In the genomic region with DNA sequence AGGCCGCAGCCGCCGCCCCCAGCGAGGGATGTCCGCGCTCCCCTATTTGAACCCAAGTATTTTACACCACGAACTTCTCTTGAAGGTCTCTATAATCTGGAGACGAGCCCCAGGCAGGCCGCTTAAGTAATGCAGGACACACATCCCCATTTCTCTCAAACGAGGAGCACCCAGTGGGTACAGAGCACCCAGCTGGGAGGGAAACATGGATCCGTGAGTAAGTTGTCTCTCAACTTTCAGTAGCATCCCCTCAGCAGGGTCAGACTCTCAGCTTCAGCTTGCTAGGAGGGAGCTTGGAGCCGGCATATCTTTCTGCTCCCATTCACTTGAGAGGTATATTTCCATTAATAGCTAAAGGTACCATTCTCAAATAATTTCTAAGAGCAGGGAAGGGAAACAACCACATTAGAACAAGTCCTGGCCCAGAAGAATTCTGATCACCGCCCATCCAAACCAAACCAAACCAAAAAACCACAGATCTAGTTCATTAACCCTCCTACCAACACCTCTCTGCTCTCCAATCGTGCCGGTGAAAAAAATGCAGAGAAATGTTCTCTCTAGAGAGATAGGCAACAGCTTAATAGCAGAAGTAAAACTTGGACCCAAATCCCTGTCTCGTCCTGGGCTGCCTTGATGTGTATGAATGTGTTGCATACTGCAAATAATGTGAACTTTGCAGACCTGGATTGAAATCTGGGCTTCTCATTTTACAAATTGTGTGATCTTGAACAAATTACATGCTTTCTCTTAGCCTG, we compare ENCODE assay signal across 8 cellular contexts. TPM values are rescaled to one million over a fixed set of nuclear protein-coding genes. Genes with fewer than 3 reads are reported as not detected.
DNase-seq lines count a peak whose midpoint lies in the region; ATAC-seq and TF ChIP-seq lines count a peak whose summit lies in the region.

No MANE protein-coding gene starts in this region.

- H3K4me1 ChIP-seq in HEK293 (ENCODE audit: control insufficient read depth, insufficient read depth, low read length) = no peaks in the 10 kb centered on the region
- peaks cover 14% of the 10 kb centered on the region for H3K4me1 ChIP-seq in OCI-LY1 (ENCODE audit: insufficient read depth, low read length, severe bottlenecking)
- H3K4me1 ChIP-seq in lower lobe of right lung = peaks cover 30% of the 10 kb centered on the region
- peaks cover 13 to 45% (median 22%) of the 10 kb centered on the region in 4 donors for H3K4me1 ChIP-seq in transverse colon

- H2AFZ ChIP-seq in OCI-LY1 (ENCODE audit: low read length) = no peak overlapping the region

- peak overlapping the region; percentile 87 for H3K4me3 Mint-ChIP-seq in dendritic cell treated with granulocyte-macrophage colony-stimulating factor and Interleukin-4, amounts not matched to agents 40 ng/mL and 50 ng/mL, for 4 days

- peak overlapping the region; percentile 65 for H3K4me2 ChIP-seq in OCI-LY1 (ENCODE audit: low read length)

- H3K9me3 ChIP-seq in HEK293 (ENCODE audit: control insufficient read depth, insufficient read depth, low read depth, low read length) (no peaks in the 10 kb centered on the region), OCI-LY1 (ENCODE audit: low read length) (no peaks in the 10 kb centered on the region), lower lobe of right lung (no peaks in the 10 kb centered on the region), transverse colon (no peaks in the 10 kb centered on the region)

- CTCF ChIA-PET in HEK293 (lab: Yijun Ruan, JAX) = interaction anchor here (0.6 to 6.0 kb wide), 16 partner anchors 8 to 1194 kb away, joined by 3 to 57 read pairs (median 4); a partner anchor contains a TSS

- H3K4me1 Mint-ChIP-seq in dendritic cell treated with granulocyte-macrophage colony-stimulating factor and Interleukin-4, amounts not matched to agents 40 ng/mL and 50 ng/mL, for 4 days (ENCODE audit: low read depth) = peaks cover 49% of the 10 kb centered on the region

- H3K27me3 ChIP-seq in OCI-LY1 (ENCODE audit: insufficient read depth, low read length) = no peaks in the 10 kb centered on the region
- no peaks in the 10 kb centered on the region for H3K27me3 ChIP-seq in lower lobe of right lung (ENCODE audit: low read depth)
- no peaks in the 10 kb centered on the region for H3K27me3 ChIP-seq in transverse colon

- H3K36me3 ChIP-seq in HEK293 (ENCODE audit: control insufficient read depth in 2 of 2, insufficient read depth in 1 of 2, low read length in 2 of 2) (no peaks in the 10 kb centered on the region), OCI-LY1 (ENCODE audit: insufficient read depth, low read length) (no peaks in the 10 kb centered on the region), lower lobe of right lung (no peaks in the 10 kb centered on the region), transverse colon (no peaks in the 10 kb centered on the region)

- H3K27me3 Mint-ChIP-seq in dendritic cell treated with granulocyte-macrophage colony-stimulating factor and Interleukin-4, amounts not matched to agents 40 ng/mL and 50 ng/mL, for 4 days = no peaks in the 10 kb centered on the region

- peaks cover 8% of the 10 kb centered on the region for H3K36me3 Mint-ChIP-seq in dendritic cell treated with granulocyte-macrophage colony-stimulating factor and Interleukin-4, amounts not matched to agents 40 ng/mL and 50 ng/mL, for 4 days (ENCODE audit: low read depth)

- WGBS in transverse colon (ENCODE audit: low coverage in 1 of 2), 2 donors = 5 to 11% methylated on average over 4 to 16 of the region's 16 CpGs

- intact Hi-C loops in dendritic cell treated with granulocyte-macrophage colony-stimulating factor and Interleukin-4, amounts not matched to agents 40 ng/mL and 50 ng/mL, for 4 days (cut with micrococcal nuclease) = loop anchor here (5.0 kb wide), 1 partner anchor 204 kb away; no protein-coding TSS in a partner anchor
- intact Hi-C loops in lower lobe of right lung (cut with DNase I) (no loop called here), transverse colon (cut with DNase I; ENCODE audit: low total_unique reads) (no loop called here)

- in situ Hi-C loops in GM13977 (cut with MboI; ENCODE audit: low pct_unique_long_range_greater_than_20kb, low sequenced_read_pairs, unreplicated experiment) (no loop called here), transverse colon (cut with MboI; ENCODE audit: low pct_ligation_motif_present in 1 of 4, low pct_unique_long_range_greater_than_20kb in 1 of 4, low sequenced_read_pairs in 3 of 4) (loop anchor here in 1 of 4 donors (10.0 kb wide), 1 partner anchor 558 kb away; a partner anchor contains a TSS)

- ATAC-seq in lower lobe of right lung = no peak
- no peak for ATAC-seq in GM19351 (IDR thresholded peaks at IDR 0.05; ENCODE audit: unreplicated experiment)

- TF ChIP-seq CTCF in GM13977 (IDR thresholded peaks at IDR 0.05; ENCODE audit: extremely low read depth, insufficient read depth, missing control alignments) = no peak
- TF ChIP-seq CTCF in HEK293 (tag by site-specific recombination; IDR thresholded peaks at IDR 0.05) = no peak
- TF ChIP-seq CTCF in OCI-LY1 (IDR thresholded peaks at IDR 0.05; ENCODE audit: low read length) = no peak
- no peak for TF ChIP-seq CTCF in lower lobe of right lung (IDR thresholded peaks at IDR 0.05)
- TF ChIP-seq CTCF in transverse colon (IDR thresholded peaks at IDR 0.05) = no peak

- POLR2A ChIA-PET in HEK293 (lab: Yijun Ruan, JAX) = interaction anchor here (1.0 kb wide), 1 partner anchor 88 kb away, joined by 3 read pairs; a partner anchor contains a TSS

- H3K9ac ChIP-seq in OCI-LY1 (ENCODE audit: low read length) = peak overlapping the region; percentile 64; the same call in 1 of the 2 replicates

- H3K79me2 ChIP-seq in OCI-LY1 (ENCODE audit: insufficient read depth, low read length) = no peaks in the 10 kb centered on the region

- TF ChIP-seq POLR2A in transverse colon (IDR thresholded peaks at IDR 0.05) = no peak

- H3K27ac ChIP-seq in HEK293 (ENCODE audit: extremely low read depth, low read depth, low read length) = peak overlapping the region; percentile 53; the same call in 1 of the 2 replicates
- H3K27ac ChIP-seq in OCI-LY1 (ENCODE audit: low read depth, low read length, poor library complexity, severe bottlenecking) = no peak overlapping the region
- H3K27ac ChIP-seq in lower lobe of right lung = peak overlapping the region; percentile 93
- peak overlapping the region; percentile 91 to 98 (median 95) for H3K27ac ChIP-seq in transverse colon

- DNase-seq in GM13977 (ENCODE audit: low spot score) = peak; percentile 62
- no peak for DNase-seq in lower lobe of right lung
- DNase-seq in transverse colon = no peak
- no peak for DNase-seq in mucosa of gallbladder (ENCODE audit: low spot score)

- H4K20me1 ChIP-seq in OCI-LY1 (ENCODE audit: insufficient read depth, low read length) = no peaks in the 10 kb centered on the region

- H3K9me3 Mint-ChIP-seq in dendritic cell treated with granulocyte-macrophage colony-stimulating factor and Interleukin-4, amounts not matched to agents 40 ng/mL and 50 ng/mL, for 4 days = no peaks in the 10 kb centered on the region

- H3K4me3 ChIP-seq in HEK293 (ENCODE audit: low read depth, low read length) (peak overlapping the region; percentile 81), OCI-LY1 (ENCODE audit: low read depth, low read length, poor library complexity, severe bottlenecking) (peak overlapping the region; percentile 73), lower lobe of right lung (peak overlapping the region; percentile 98), transverse colon (peak overlapping the region; percentile 79 to 100 (median 95))

- no peak for TF ChIP-seq EP300 in transverse colon (IDR thresholded peaks at IDR 0.05; ENCODE audit: low read depth)

- peak overlapping the region; percentile 82 for H3K27ac Mint-ChIP-seq in dendritic cell treated with granulocyte-macrophage colony-stimulating factor and Interleukin-4, amounts not matched to agents 40 ng/mL and 50 ng/mL, for 4 days

- no peaks in the 10 kb centered on the region for H3K9me2 ChIP-seq in OCI-LY1 (ENCODE audit: low read depth, low read length)

- H3F3A ChIP-seq in OCI-LY1 (ENCODE audit: insufficient read depth, low read length) = no peaks in the 10 kb centered on the region

TF ChIP-seq in HEK293, 187 proteins besides CTCF, POLR2A, EP300 and RAD21 (continues in another document):
- 0 out of 2 replicates have a peak, but pooled peaks have one; percentile 27 for TF ChIP-seq ZIC2 (tag by site-specific recombination; IDR thresholded peaks at IDR 0.05)
- TF ChIP-seq ZXDB (tag by site-specific recombination; IDR thresholded peaks at IDR 0.05) = no peak
- peak; percentile 16; the same call in 1 of the 2 replicates for TF ChIP-seq ZNF394 (tag by site-specific recombination; IDR thresholded peaks at IDR 0.05; ENCODE audit: borderline replicate concordance)
- TF ChIP-seq, protein P1, sequence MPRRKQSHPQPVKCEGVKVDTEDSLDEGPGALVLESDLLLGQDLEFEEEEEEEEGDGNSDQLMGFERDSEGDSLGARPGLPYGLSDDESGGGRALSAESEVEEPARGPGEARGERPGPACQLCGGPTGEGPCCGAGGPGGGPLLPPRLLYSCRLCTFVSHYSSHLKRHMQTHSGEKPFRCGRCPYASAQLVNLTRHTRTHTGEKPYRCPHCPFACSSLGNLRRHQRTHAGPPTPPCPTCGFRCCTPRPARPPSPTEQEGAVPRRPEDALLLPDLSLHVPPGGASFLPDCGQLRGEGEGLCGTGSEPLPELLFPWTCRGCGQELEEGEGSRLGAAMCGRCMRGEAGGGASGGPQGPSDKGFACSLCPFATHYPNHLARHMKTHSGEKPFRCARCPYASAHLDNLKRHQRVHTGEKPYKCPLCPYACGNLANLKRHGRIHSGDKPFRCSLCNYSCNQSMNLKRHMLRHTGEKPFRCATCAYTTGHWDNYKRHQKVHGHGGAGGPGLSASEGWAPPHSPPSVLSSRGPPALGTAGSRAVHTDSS (tag by site-specific recombination; IDR thresholded peaks at IDR 0.05) = no peak
- no peak for TF ChIP-seq TRIM28 (IDR thresholded peaks at IDR 0.05; ENCODE audit: borderline replicate concordance, low read length)
- 0 out of 2 replicates have a peak, but pooled peaks have one; percentile 32 for TF ChIP-seq ZBTB17 (tag by site-specific recombination; IDR thresholded peaks at IDR 0.05)
- TF ChIP-seq ZNF473 (tag by site-specific recombination; IDR thresholded peaks at IDR 0.05) = no peak
- TF ChIP-seq ZNF658 (tag by site-specific recombination; IDR thresholded peaks at IDR 0.05) = no peak
- peak; percentile 41 for TF ChIP-seq ZNF335 (tag by site-specific recombination; conservative IDR thresholded peaks at IDR 0.05)

RNA-seq across cellular contexts. Expression of a gene that starts 0.9 kb away (rescaled TPM):
- total RNA-seq in lower lobe of right lung (22.2 TPM), transverse colon (10 to 100 TPM; 15.0 to 47.4 (median 31.4) TPM), mucosa of gallbladder (25.7 TPM)
